In the genomic region with DNA sequence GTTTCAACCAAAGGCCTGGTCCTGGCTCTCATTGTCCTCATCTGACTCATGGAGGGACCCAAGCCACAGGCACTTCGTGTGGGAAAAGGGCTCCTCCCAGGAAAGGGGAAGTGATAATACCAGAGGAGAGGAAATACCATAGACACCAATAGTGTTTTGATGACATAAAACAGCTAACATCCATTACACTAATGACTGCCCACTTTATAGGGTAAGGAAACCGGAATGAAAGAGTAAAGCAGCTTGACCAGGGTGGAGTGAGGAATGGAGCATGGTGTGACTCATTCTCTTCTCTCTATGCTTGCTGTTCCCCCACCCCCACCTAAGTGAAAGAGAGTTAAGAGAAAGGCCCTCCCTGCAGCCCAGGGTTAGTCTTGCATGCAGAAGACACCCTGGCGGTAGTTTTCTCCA, we compare ENCODE assay signal across 13 cellular contexts.
DNase-seq lines count a peak whose midpoint lies in the region; ATAC-seq, FAIRE-seq and TF ChIP-seq lines count a peak whose summit lies in the region.
"Had no signal": no experiment of that assay in that cellular context is flagged by ENCODE, and none has a peak within 500 bp of the region (broad histone marks: within the 10 kb centered on the region; RNA-seq: fewer than 3 reads in every experiment).

No MANE protein-coding gene starts in this region.

- no peak overlapping the region for H3K27ac ChIP-seq in right atrium auricular region
- no peak overlapping the region for H3K27ac ChIP-seq in RWPE1
- H3K27ac ChIP-seq in foreskin keratinocyte: no peak overlapping the region
- no peak overlapping the region for H3K27ac ChIP-seq in Peyer's patch

- ATAC-seq in Right ventricle myocardium superior (ENCODE audit: poor library complexity) (peak; percentile 59), foreskin keratinocyte (peak; percentile 79), GM19452 (IDR thresholded peaks at IDR 0.05; ENCODE audit: unreplicated experiment) (no peak)

- H3K36me3 ChIP-seq in right atrium auricular region (no peaks in the 10 kb centered on the region), Peyer's patch (no peaks in the 10 kb centered on the region)

- CTCF ChIA-PET in RWPE1 (lab: Yijun Ruan, JAX): interaction anchor here (0.7 kb wide), 1 partner anchor 506 kb away, joined by 4 read pairs; no protein-coding TSS in a partner anchor

- H3K27me3 ChIP-seq in right atrium auricular region: no peaks in the 10 kb centered on the region
- no peaks in the 10 kb centered on the region for H3K27me3 ChIP-seq in foreskin keratinocyte
- H3K27me3 ChIP-seq in Peyer's patch: no peaks in the 10 kb centered on the region

- H3K9me3 ChIP-seq in right atrium auricular region (no peaks in the 10 kb centered on the region), Peyer's patch (no peaks in the 10 kb centered on the region)

- intact Hi-C loops in Right ventricle myocardium superior (cut with DNase I): no loop called here

- FAIRE-seq in urothelium cell line (lab: Jason Lieb, UNC): no peak
- FAIRE-seq: endothelial cell of umbilical vein, small intestine had no signal

- DNase-seq in Right ventricle myocardium superior (no peak), right atrium auricular region (ENCODE audit: low spot score) (no peak), RWPE1 (ENCODE audit: low spot score) (peak; percentile 57), foreskin keratinocyte (peak; percentile 70 to 87), urothelium cell line (ENCODE audit: low spot score) (peak; percentile 82), Peyer's patch (no peak), activated gamma-delta T cell (lab: John Stamatoyannopoulos, UW) (no peak)
- DNase-seq: activated naive CD4-positive, alpha-beta T cell treated with anti-CD3 and anti-CD28 coated beads for 36 hours; GOT3; NCI-H446 treated with DMSO at 0.1 percent for 48 hours; small intestine had no signal

- TF ChIP-seq POLR2A in Peyer's patch (IDR thresholded peaks at IDR 0.05): no peak

- POLR2A ChIA-PET in RWPE1 (lab: Yijun Ruan, JAX; ENCODE audit: low non-redundant PET): no interaction called here

- H3K4me1 ChIP-seq in right atrium auricular region (no peaks in the 10 kb centered on the region), foreskin keratinocyte (peaks cover 6% of the 10 kb centered on the region), Peyer's patch (no peaks in the 10 kb centered on the region)

- H3K4me3 ChIP-seq in right atrium auricular region (no peak overlapping the region), Peyer's patch (no peak overlapping the region)

- TF ChIP-seq CTCF in right atrium auricular region (IDR thresholded peaks at IDR 0.05): no peak
- no peak for TF ChIP-seq CTCF in RWPE1 (conservative IDR thresholded peaks at IDR 0.05; ENCODE audit: low read depth)
- TF ChIP-seq CTCF in foreskin keratinocyte (conservative IDR thresholded peaks at IDR 0.05): no peak
- no peak for TF ChIP-seq CTCF in Peyer's patch (IDR thresholded peaks at IDR 0.05)

Comparison
In these comparisons a context has a peak if more than half of its experiments do, and no peak if none do; other contexts are left out.
1. DNase-seq: peak in RWPE1 (single experiment), foreskin keratinocyte (2 of 2) and urothelium cell line (single experiment); none in Right ventricle myocardium superior (single experiment), right atrium auricular region (single experiment), Peyer's patch (0 of 3) and activated gamma-delta T cell (single experiment).